ENCODE assay signal across 11 cellular contexts in genomic region chr1:32925360-32926142, GRCh38. TPM values are rescaled to one million over a fixed set of nuclear protein-coding genes. Genes with fewer than 3 reads are reported as not detected.
DNase-seq lines count a peak whose midpoint lies in the region; ATAC-seq, FAIRE-seq and TF ChIP-seq lines count a peak whose summit lies in the region.
"Had no signal": no experiment of that assay in that cellular context is flagged by ENCODE, and none has a peak within 500 bp of the region (broad histone marks: within the 10 kb centered on the region; RNA-seq: fewer than 3 reads in every experiment).

No MANE protein-coding gene starts in this region.

- peaks cover 14% of the 10 kb centered on the region for H3K4me1 Mint-ChIP-seq in astrocyte (ENCODE audit: low read depth, unreplicated experiment)
- H3K4me1 Mint-ChIP-seq in type B pancreatic cell (ENCODE audit: unreplicated experiment) = peaks cover 22% of the 10 kb centered on the region

- no peaks in the 10 kb centered on the region for H4K20me1 ChIP-seq in astrocyte (ENCODE audit: insufficient read depth, low read length)

- H3K4me1 ChIP-seq in astrocyte (ENCODE audit: insufficient read depth, low read length) = peaks cover 4% of the 10 kb centered on the region
- H3K4me1 ChIP-seq: BLaER1, SJSA1 had no signal

- H3K9me3 Mint-ChIP-seq in astrocyte (ENCODE audit: unreplicated experiment) (peaks cover 3% of the 10 kb centered on the region), type B pancreatic cell (peaks cover 10% of the 10 kb centered on the region)

- H2AFZ ChIP-seq in astrocyte (ENCODE audit: low read depth, low read length) = peak overlapping the region; percentile 84

- H3K4me2 ChIP-seq in astrocyte (ENCODE audit: low read length) = peak overlapping the region; percentile 72
- H3K4me2 ChIP-seq: BLaER1 had no signal

- no peak for FAIRE-seq in astrocyte (lab: Jason Lieb, UNC)

- no peaks in the 10 kb centered on the region for H3K9me3 ChIP-seq in astrocyte (ENCODE audit: insufficient read depth, low read depth, low read length)
- H3K9me3 ChIP-seq: BLaER1, SJSA1 had no signal

- no peak for ATAC-seq in HG02870 (IDR thresholded peaks at IDR 0.05; ENCODE audit: unreplicated experiment)
- ATAC-seq: HCT116 had no signal

- H3K9ac ChIP-seq in astrocyte (ENCODE audit: low read length) = peak overlapping the region; percentile 18
- H3K9ac ChIP-seq: BLaER1 had no signal

- H3K27me3 Mint-ChIP-seq in astrocyte (ENCODE audit: low read depth, unreplicated experiment) = peaks cover 30% of the 10 kb centered on the region
- peaks cover 22% of the 10 kb centered on the region for H3K27me3 Mint-ChIP-seq in type B pancreatic cell

- H3K4me3 ChIP-seq in astrocyte (ENCODE audit: insufficient read depth, low read depth, low read length) = no peak overlapping the region
- no peak overlapping the region for H3K4me3 ChIP-seq in brain microvascular endothelial cell (ENCODE audit: low read depth, low read length)
- H3K4me3 ChIP-seq: BLaER1, SJSA1 had no signal

- DNase-seq in activated naive CD4-positive, alpha-beta T cell treated with Interleukin-2 at 50 U/mL for 16 hours = peak; percentile 10
- no peak for DNase-seq in activated naive CD4-positive, alpha-beta T cell treated with anti-CD3 and anti-CD28 coated beads, Interleukin-2, amount 50 U/mL, for 16 hours
- DNase-seq in astrocyte (ENCODE audit: low read depth) = no peak
- DNase-seq in islet precursor cell = peak; percentile 91
- DNase-seq in type B pancreatic cell (ENCODE audit: extremely low spot score, unreplicated experiment) = no peak
- no peak for DNase-seq in activated effector memory CD4-positive, alpha-beta T cell treated with Interleukin-2 at 50 U/mL for 16 hours
- no peak for DNase-seq in brain microvascular endothelial cell

- H3K36me3 ChIP-seq in astrocyte (ENCODE audit: insufficient read depth, low read length) (no peaks in the 10 kb centered on the region), brain microvascular endothelial cell (replicated peaks) (no peaks in the 10 kb centered on the region)
- H3K36me3 ChIP-seq: BLaER1, SJSA1 had no signal

- H3K27ac ChIP-seq in astrocyte (ENCODE audit: low read depth, low read length) (no peak overlapping the region), brain microvascular endothelial cell (no peak overlapping the region)
- H3K27ac ChIP-seq: BLaER1, SJSA1 had no signal

- peak overlapping the region; percentile 47 for H3K4me3 Mint-ChIP-seq in astrocyte (ENCODE audit: unreplicated experiment)
- peak overlapping the region; percentile 78 for H3K4me3 Mint-ChIP-seq in type B pancreatic cell

- H3K27me3 ChIP-seq in astrocyte (ENCODE audit: insufficient read depth, low read length) = peaks cover 2% of the 10 kb centered on the region
- no peaks in the 10 kb centered on the region for H3K27me3 ChIP-seq in brain microvascular endothelial cell (replicated peaks)
- H3K27me3 ChIP-seq: SJSA1 had no signal

- no peaks in the 10 kb centered on the region for H3K79me2 ChIP-seq in astrocyte (ENCODE audit: insufficient read depth, low read length)

- H3K36me3 Mint-ChIP-seq in astrocyte (ENCODE audit: low read depth, unreplicated experiment) (no peaks in the 10 kb centered on the region), type B pancreatic cell (no peaks in the 10 kb centered on the region)

- TF ChIP-seq CTCF in astrocyte (IDR thresholded peaks at IDR 0.05; ENCODE audit: insufficient read depth, low read depth, low read length) (no peak), type B pancreatic cell (conservative IDR thresholded peaks at IDR 0.05) (no peak), brain microvascular endothelial cell (IDR thresholded peaks at IDR 0.05; ENCODE audit: low read depth, low read length, missing control alignments) (no peak)

- H3K27ac Mint-ChIP-seq in astrocyte (ENCODE audit: unreplicated experiment) = peak overlapping the region; percentile 77
- H3K27ac Mint-ChIP-seq in type B pancreatic cell = peak overlapping the region; percentile 73

- in situ Hi-C loops in brain microvascular endothelial cell (cut with HindIII; ENCODE audit: low pct_ligation_motif_present, low sequenced_read_pairs) = no loop called here

RNA-seq across cellular contexts. Expression of gene TMEM54, which starts 24.4 kb away (rescaled TPM):
- total RNA-seq in astrocyte (8.0 and 9.3 TPM in 2 replicates), type B pancreatic cell (ENCODE audit: low replicate concordance) (42.1 and 129 TPM in 2 replicates)

RNA-seq across cellular contexts. Expression of gene RNF19B, which starts 39.1 kb away (rescaled TPM):
- total RNA-seq in astrocyte (25.8 and 29.7 TPM in 2 replicates), type B pancreatic cell (ENCODE audit: low replicate concordance) (20.1 and 33.8 TPM in 2 replicates)

RNA-seq across cellular contexts. Expression of gene HPCA, which starts 39.3 kb away (rescaled TPM):
- total RNA-seq in astrocyte (not detected in 2 replicates), type B pancreatic cell (ENCODE audit: low replicate concordance) (1.0 and 2.0 TPM in 2 replicates)
- total RNA-seq: SJSA1 had no signal

RNA-seq across cellular contexts. Expression of gene FNDC5, which starts 54.8 kb away (rescaled TPM):
- 0.39 and 0.96 TPM in 2 replicates for total RNA-seq in astrocyte
- total RNA-seq in type B pancreatic cell (ENCODE audit: low replicate concordance) = 20.0 and 49.9 TPM in 2 replicates

Comparison
In these comparisons a context has a peak if more than half of its experiments do, and no peak if none do; other contexts are left out.
1. DNase-seq: peak in activated naive CD4-positive, alpha-beta T cell treated with Interleukin-2 at 50 U/mL for 16 hours (single experiment) and islet precursor cell (single experiment); none in activated naive CD4-positive, alpha-beta T cell treated with anti-CD3 and anti-CD28 coated beads, Interleukin-2, amount 50 U/mL, for 16 hours (single experiment), astrocyte (single experiment), type B pancreatic cell (single experiment), activated effector memory CD4-positive, alpha-beta T cell treated with Interleukin-2 at 50 U/mL for 16 hours (single experiment) and brain microvascular endothelial cell (single experiment).